Comparison of ENCODE assay signal across 19 cellular contexts in the genomic region with DNA sequence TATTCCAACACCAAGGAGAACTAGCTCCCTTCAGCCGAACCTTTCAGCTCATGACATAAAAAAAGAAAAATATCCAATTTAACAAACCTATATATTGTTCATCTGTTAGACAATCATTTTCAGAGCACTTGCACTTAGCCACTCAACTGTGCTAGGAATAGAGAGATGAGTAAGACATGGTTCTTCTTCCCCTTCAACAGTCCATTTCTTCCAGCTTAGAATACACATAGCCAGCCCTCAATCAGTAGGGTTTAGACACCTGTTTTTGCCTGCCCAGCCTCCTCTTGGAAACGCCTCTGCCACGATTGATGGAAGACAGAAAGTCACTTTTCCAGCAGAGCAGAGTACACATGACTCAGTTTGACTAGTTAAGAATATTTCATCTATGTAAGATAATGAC. TPM values are rescaled to one million over a fixed set of nuclear protein-coding genes. Genes with fewer than 3 reads are reported as not detected.
DNase-seq lines count a peak whose midpoint lies in the region; ATAC-seq and TF ChIP-seq lines count a peak whose summit lies in the region.
"Had no signal": no experiment of that assay in that cellular context is flagged by ENCODE, and none has a peak within 500 bp of the region (broad histone marks: within the 10 kb centered on the region; RNA-seq: fewer than 3 reads in every experiment).

No MANE protein-coding gene starts in this region.

- H3K23ac ChIP-seq in trophoblast cell (ENCODE audit: low read length) = no peak overlapping the region

- in situ Hi-C loops in GM23248 (cut with MboI) = no loop called here

- 93 to 98% methylated on average over 3 of the region's 3 CpGs for WGBS in GM23248 (ENCODE audit: low coverage in 1 of 2, low lambda C conversion rate in 2 of 2, missing lambda C conversion rate in 2 of 2), 2 experiments
- no CpG with 5 or more reads among the region's 3 CpGs for WGBS in trophoblast cell (ENCODE audit: extremely low coverage, insufficient coverage, insufficient read length)

- H3K79me1 ChIP-seq in trophoblast cell (ENCODE audit: low read length) = no peaks in the 10 kb centered on the region

- H3K27ac ChIP-seq in GM23248 = peak overlapping the region; percentile 64; the same call in 1 of the 2 replicates
- H3K27ac ChIP-seq in trophoblast cell (ENCODE audit: low read depth, low read length) = no peak overlapping the region
- H3K27ac ChIP-seq: BLaER1 treated with 17β-estradiol and CSF1 and Interleukin-3, amounts not matched to agents 10 nM and 100 nM; lower lobe of right lung; right atrium auricular region; upper lobe of right lung had no signal

- peaks cover 40% of the 10 kb centered on the region for H3K4me1 ChIP-seq in GM23248 (ENCODE audit: insufficient read depth)
- H3K4me1 ChIP-seq in trophoblast cell (ENCODE audit: control insufficient read depth in 1 of 2, insufficient read depth in 2 of 2, low read length in 2 of 2) = peaks cover 0 to 3% of the 10 kb centered on the region in 2 experiments

- no peak for ATAC-seq in activated T-cell treated with anti-CD3 and anti-CD28 coated beads, Interleukin-2, amount 50 U/mL, for 72 hours (replicated peaks in 1 of 2)
- ATAC-seq in HG03097 (IDR thresholded peaks at IDR 0.05; ENCODE audit: low FRiP score, unreplicated experiment) (no peak), GM19452 (IDR thresholded peaks at IDR 0.05; ENCODE audit: unreplicated experiment) (no peak)
- ATAC-seq: lower lobe of right lung, upper lobe of right lung had no signal

- H2BK120ac ChIP-seq in trophoblast cell (ENCODE audit: insufficient read depth, low read length, poor library complexity) = no peak overlapping the region

- H3K9me2 ChIP-seq in GM23248 (ENCODE audit: insufficient read depth) = no peaks in the 10 kb centered on the region

- DNase-seq in activated T-cell treated with anti-CD3 and anti-CD28 coated beads, Interleukin-2, amount 50 U/mL, for 72 hours = no peak
- no peak for DNase-seq in activated T-cell treated with anti-CD3 and anti-CD28 coated beads for 4 hours
- no peak for DNase-seq in GM23248
- DNase-seq in chondrocyte (ENCODE audit: low spot score) = no peak
- DNase-seq in trophoblast cell = no peak
- DNase-seq in epidermal melanocyte (ENCODE audit: insufficient read length, low spot score) = no peak
- DNase-seq: activated CD4-positive, alpha-beta T cell treated with anti-CD3 and anti-CD28 coated beads, Interleukin-2, amount 50 U/mL, for 1 hour; lower lobe of right lung; NCI-H1417 treated with DMSO at 0.1 percent for 48 hours; NCI-H510A; NK-92 treated with Interleukin-12 subunit alpha and Interleukin-12 subunit beta, amount 100 ng/mL, for 24 hours; stimulated activated CD4-positive, alpha-beta T cell treated with anti-CD3 and anti-CD28 coated beads, Interleukin-4, amount 100 ng/mL, for 4 hours; T-helper 2 cell; upper lobe of right lung had no signal

- no peak overlapping the region for H4K91ac ChIP-seq in trophoblast cell (ENCODE audit: low read depth, low read length)

- H3K4me3 Mint-ChIP-seq in activated T-cell treated with anti-CD3 and anti-CD28 coated beads, Interleukin-2, amount 50 U/mL, for 72 hours = no peak overlapping the region
- no peak overlapping the region for H3K4me3 Mint-ChIP-seq in chondrocyte (ENCODE audit: unreplicated experiment)
- H3K4me3 Mint-ChIP-seq: brain had no signal

- no peaks in the 10 kb centered on the region for H3K9me3 ChIP-seq in GM23248 (ENCODE audit: low read depth)
- H3K9me3 ChIP-seq in trophoblast cell (ENCODE audit: insufficient read depth, low read depth, low read length) = no peaks in the 10 kb centered on the region
- H3K9me3 ChIP-seq: BLaER1 treated with 17β-estradiol and CSF1 and Interleukin-3, amounts not matched to agents 10 nM and 100 nM; lower lobe of right lung; right atrium auricular region; upper lobe of right lung had no signal

- no peak overlapping the region for H3K14ac ChIP-seq in trophoblast cell (ENCODE audit: low read length)

- no peak for TF ChIP-seq CTCF in chondrocyte (IDR thresholded peaks at IDR 0.05)

- peaks cover 55% of the 10 kb centered on the region for H3K4me1 Mint-ChIP-seq in activated T-cell treated with anti-CD3 and anti-CD28 coated beads, Interleukin-2, amount 50 U/mL, for 72 hours (ENCODE audit: low read depth)
- H3K4me1 Mint-ChIP-seq in chondrocyte (ENCODE audit: low read depth) = peaks cover 60% of the 10 kb centered on the region

- H3K4me2 ChIP-seq in GM23248 (ENCODE audit: unreplicated experiment) = no peak overlapping the region
- H3K4me2 ChIP-seq in trophoblast cell (ENCODE audit: low read length) = no peak overlapping the region
- H3K4me2 ChIP-seq: BLaER1 treated with 17β-estradiol and CSF1 and Interleukin-3, amounts not matched to agents 10 nM and 100 nM had no signal

- peaks cover 29% of the 10 kb centered on the region for H4K20me1 ChIP-seq in GM23248 (ENCODE audit: insufficient read depth)

- no peaks in the 10 kb centered on the region for H3K27me3 ChIP-seq in GM23248 (replicated peaks; ENCODE audit: insufficient read depth)
- H3K27me3 ChIP-seq in trophoblast cell (ENCODE audit: insufficient read depth, low read length) = no peaks in the 10 kb centered on the region
- H3K27me3 ChIP-seq: BLaER1 treated with 17β-estradiol and CSF1 and Interleukin-3, amounts not matched to agents 10 nM and 100 nM; right atrium auricular region; upper lobe of right lung had no signal

- peaks cover 78% of the 10 kb centered on the region for H3F3A ChIP-seq in GM23248 (ENCODE audit: insufficient read depth)

- H2BK12ac ChIP-seq in trophoblast cell (ENCODE audit: low read length) = no peak overlapping the region

- no peak overlapping the region for H2AFZ ChIP-seq in GM23248
- H2AFZ ChIP-seq in trophoblast cell (ENCODE audit: insufficient read depth, low read length, poor library complexity) = no peak overlapping the region

- H3K9ac ChIP-seq in GM23248 (no peak overlapping the region), trophoblast cell (ENCODE audit: low read length) (no peak overlapping the region)
- H3K9ac ChIP-seq: BLaER1 treated with 17β-estradiol and CSF1 and Interleukin-3, amounts not matched to agents 10 nM and 100 nM had no signal

- H4K12ac ChIP-seq in trophoblast cell (ENCODE audit: low read depth, low read length) = no peak overlapping the region

- no peaks in the 10 kb centered on the region for H3K9me3 Mint-ChIP-seq in activated T-cell treated with anti-CD3 and anti-CD28 coated beads, Interleukin-2, amount 50 U/mL, for 72 hours
- H3K9me3 Mint-ChIP-seq in chondrocyte (ENCODE audit: low read depth) = no peaks in the 10 kb centered on the region
- H3K9me3 Mint-ChIP-seq: brain had no signal

- H4K8ac ChIP-seq in trophoblast cell (ENCODE audit: low read depth, low read length) = no peak overlapping the region

- peaks cover 98% of the 10 kb centered on the region for H3K79me2 ChIP-seq in GM23248 (ENCODE audit: insufficient read depth)
- peaks cover 29% of the 10 kb centered on the region for H3K79me2 ChIP-seq in trophoblast cell (ENCODE audit: control insufficient read depth, insufficient read depth, low read length, poor library complexity)

- peaks cover 0 to 22% of the 10 kb centered on the region in 2 donors for H3K36me3 Mint-ChIP-seq in activated T-cell treated with anti-CD3 and anti-CD28 coated beads, Interleukin-2, amount 50 U/mL, for 72 hours (ENCODE audit: insufficient read depth in 2 of 2)
- peaks cover 3% of the 10 kb centered on the region for H3K36me3 Mint-ChIP-seq in chondrocyte (ENCODE audit: low read depth)

- peak overlapping the region; percentile 17 for H3K27ac Mint-ChIP-seq in activated T-cell treated with anti-CD3 and anti-CD28 coated beads, Interleukin-2, amount 50 U/mL, for 72 hours
- H3K27ac Mint-ChIP-seq in chondrocyte (ENCODE audit: unreplicated experiment) = peak overlapping the region; percentile 75

- no peak overlapping the region for H3K4me3 ChIP-seq in GM23248
- H3K4me3 ChIP-seq in trophoblast cell (ENCODE audit: low read depth, low read length) = no peak overlapping the region
- H3K4me3 ChIP-seq: BLaER1 treated with 17β-estradiol and CSF1 and Interleukin-3, amounts not matched to agents 10 nM and 100 nM; lower lobe of right lung; right atrium auricular region; upper lobe of right lung had no signal

- H3K4ac ChIP-seq in trophoblast cell (ENCODE audit: low read depth, low read length) = peak overlapping the region; percentile 86

- H3K36me3 ChIP-seq in GM23248 (ENCODE audit: low read depth) (no peaks in the 10 kb centered on the region), trophoblast cell (ENCODE audit: control insufficient read depth in 1 of 2, insufficient read depth in 2 of 2, low read length in 2 of 2) (peaks cover 9 to 11% of the 10 kb centered on the region in 2 experiments)
- H3K36me3 ChIP-seq: lower lobe of right lung, right atrium auricular region, upper lobe of right lung had no signal

- no peak overlapping the region for H3K18ac ChIP-seq in trophoblast cell (ENCODE audit: low read length)

- H2AK5ac ChIP-seq in trophoblast cell (ENCODE audit: low read length) = no peak overlapping the region

- no peaks in the 10 kb centered on the region for H3K27me3 Mint-ChIP-seq in activated T-cell treated with anti-CD3 and anti-CD28 coated beads, Interleukin-2, amount 50 U/mL, for 72 hours (ENCODE audit: low read depth)
- no peaks in the 10 kb centered on the region for H3K27me3 Mint-ChIP-seq in chondrocyte (ENCODE audit: low read depth)
- H3K27me3 Mint-ChIP-seq: brain had no signal

- H2BK5ac ChIP-seq in trophoblast cell (ENCODE audit: low read depth, low read length, poor library complexity) = no peak overlapping the region

RNA-seq across cellular contexts. Expression of gene ADNP, which starts 21.8 kb away (rescaled TPM):
- total RNA-seq in activated T-cell treated with anti-CD3 and anti-CD28 coated beads, Interleukin-2, amount 50 U/mL, for 72 hours = 10 to 100 TPM; 62.3 to 72.2 TPM
- 14.9 and 15.0 TPM in 2 replicates for total RNA-seq in GM23248 (2014; rRNA removed; shearing (Covaris generic))
- polyA plus RNA-seq in GM23248 (2016; fragmentation: Nextera tagmentation; extraction: Ambion mirVana) = 32.6 and 34.2 TPM in 2 replicates
- 56.8 to 60.2 TPM (median 58.9 TPM) in 3 replicates for total RNA-seq in chondrocyte
- 89.6 and 91.5 TPM in 2 replicates for polyA plus RNA-seq in trophoblast cell (2013)

RNA-seq across cellular contexts. Expression of gene DPM1, which starts 48.9 kb away (rescaled TPM):
- total RNA-seq in activated T-cell treated with anti-CD3 and anti-CD28 coated beads, Interleukin-2, amount 50 U/mL, for 72 hours = 10 to 100 TPM; 56.6 to 64.3 TPM
- 59.1 and 93.1 TPM in 2 replicates for total RNA-seq in GM23248 (2014; rRNA removed; shearing (Covaris generic))
- 122 and 127 TPM in 2 replicates for polyA plus RNA-seq in GM23248 (2016; fragmentation: Nextera tagmentation; extraction: Ambion mirVana)
- total RNA-seq in chondrocyte = 37.7 to 40.5 TPM (median 39.9 TPM) in 3 replicates
- 79.3 and 82.1 TPM in 2 replicates for polyA plus RNA-seq in trophoblast cell (2013)

RNA-seq across cellular contexts. Expression of gene MOCS3, which starts 49.2 kb away (rescaled TPM):
- total RNA-seq in activated T-cell treated with anti-CD3 and anti-CD28 coated beads, Interleukin-2, amount 50 U/mL, for 72 hours = 1 to 10 TPM; 4.1 to 4.2 TPM
- 7.2 and 11.5 TPM in 2 replicates for total RNA-seq in GM23248 (2014; rRNA removed; shearing (Covaris generic))
- polyA plus RNA-seq in GM23248 (2016; fragmentation: Nextera tagmentation; extraction: Ambion mirVana) = 5.3 and 5.6 TPM in 2 replicates
- 4.3 to 4.6 TPM (median 4.4 TPM) in 3 replicates for total RNA-seq in chondrocyte
- polyA plus RNA-seq in trophoblast cell (2013) = 2.7 and 2.9 TPM in 2 replicates
